9 cellular contexts compared by ENCODE assay signal in genomic region chr2:216017365-216017764, GRCh38. TPM values are rescaled to one million over a fixed set of nuclear protein-coding genes. Genes with fewer than 3 reads are reported as not detected.
DNase-seq lines count a peak whose midpoint lies in the region; ATAC-seq and TF ChIP-seq lines count a peak whose summit lies in the region.
"Had no signal": no experiment of that assay in that cellular context is flagged by ENCODE, and none has a peak within 500 bp of the region (broad histone marks: within the 10 kb centered on the region; RNA-seq: fewer than 3 reads in every experiment).

No MANE protein-coding gene starts in this region.

- TF ChIP-seq CTCF in OCI-LY3 (IDR thresholded peaks at IDR 0.05; ENCODE audit: low read depth, low read length): no peak
- no peak for TF ChIP-seq CTCF in testis (IDR thresholded peaks at IDR 0.05)

- H3K4me2 ChIP-seq in OCI-LY3 (ENCODE audit: low read length): peak overlapping the region; percentile 71

- H4K20me1 ChIP-seq in OCI-LY3 (ENCODE audit: insufficient read depth, low read length): no peaks in the 10 kb centered on the region

- peak; percentile 27 for ATAC-seq in GM21619 (IDR thresholded peaks at IDR 0.05; ENCODE audit: unreplicated experiment)
- peak; percentile 72 for ATAC-seq in esophagus mucosa
- ATAC-seq: pancreas had no signal

- peak overlapping the region; percentile 59; the same call in 1 of the 2 replicates for H3K9ac ChIP-seq in OCI-LY3 (ENCODE audit: low read length)

- H3K9me3 ChIP-seq in OCI-LY3 (ENCODE audit: insufficient read depth, low read length) (no peaks in the 10 kb centered on the region), testis (no peaks in the 10 kb centered on the region)
- H3K9me3 ChIP-seq: pancreas had no signal

- H3K36me3 ChIP-seq in OCI-LY3 (replicated peaks; ENCODE audit: low read depth, low read length) (peaks cover 2% of the 10 kb centered on the region), testis (ENCODE audit: low read depth, missing control alignments) (no peaks in the 10 kb centered on the region)
- H3K36me3 ChIP-seq: pancreas had no signal

- H3K27me3 ChIP-seq in OCI-LY3 (ENCODE audit: low read depth, low read length) (no peaks in the 10 kb centered on the region), testis (no peaks in the 10 kb centered on the region)
- H3K27me3 ChIP-seq: pancreas had no signal

- H3K79me2 ChIP-seq in OCI-LY3 (ENCODE audit: low read length): peaks cover 28% of the 10 kb centered on the region

- DNase-seq in Caki2 (ENCODE audit: low read depth) (peak; percentile 10), RKO (ENCODE audit: low spot score) (no peak), NCI-H1048 (lab: John Stamatoyannopoulos, UW) (no peak), testis (no peak), DMS153 (lab: John Stamatoyannopoulos, UW) (no peak)
- DNase-seq: pancreas had no signal

- WGBS in testis, 2 donors: 85 to 86% methylated on average over 4 of the region's 4 CpGs

- H3K27ac ChIP-seq in OCI-LY3 (ENCODE audit: low read length) (peak overlapping the region; percentile 98), testis (no peak overlapping the region)
- H3K27ac ChIP-seq: pancreas had no signal

- intact Hi-C loops in testis (cut with DNase I; ENCODE audit: low total_unique reads): loop anchor here (10.0 kb wide), 1 partner anchor 63 kb away; no protein-coding TSS in a partner anchor

- H3K4me3 ChIP-seq in OCI-LY3 (ENCODE audit: low read length): peak overlapping the region; percentile 42
- no peak overlapping the region for H3K4me3 ChIP-seq in testis
- H3K4me3 ChIP-seq: pancreas had no signal

- in situ Hi-C loops in Caki2 (cut with HindIII; ENCODE audit: low pct_unique_long_range_greater_than_20kb, low sequenced_read_pairs): no loop called here

- H3K4me1 ChIP-seq in OCI-LY3 (ENCODE audit: low read length): peaks cover 53% of the 10 kb centered on the region
- peaks cover 6% of the 10 kb centered on the region for H3K4me1 ChIP-seq in testis

- TF ChIP-seq POLR2A in testis (IDR thresholded peaks at IDR 0.05): no peak

- no peak overlapping the region for H2AFZ ChIP-seq in OCI-LY3 (ENCODE audit: low read depth, low read length)

RNA-seq across cellular contexts. Expression of gene MREG, which starts 4.0 kb away (rescaled TPM):
- total RNA-seq in Caki2 (2014; rRNA removed; shearing (Covaris generic); ENCODE audit: low replicate concordance): 9.7 and 12.0 TPM in 2 replicates
- 61.9 TPM for total RNA-seq in esophagus mucosa
- total RNA-seq in testis: 1 to 10 TPM; 4.3 to 5.2 TPM
- 3.0 TPM for polyA plus RNA-seq in testis (ENCODE audit: insufficient read depth, low read depth, low replicate concordance)
